23 cellular contexts compared by ENCODE assay signal in genomic region chr9:28610339-28610738, GRCh38.
"Had no signal": no experiment of that assay in that cellular context is flagged by ENCODE, and none has a peak within 500 bp of the region (broad histone marks: within the 10 kb centered on the region; RNA-seq: fewer than 3 reads in every experiment).

No MANE protein-coding gene starts in this region.

- H3K27ac Mint-ChIP-seq: naive thymus-derived CD4-positive, alpha-beta T cell had no signal

- H3K4me3 ChIP-seq: coronary artery, dorsolateral prefrontal cortex, esophagus muscularis mucosa, gastroesophageal sphincter, heart left ventricle, hepatocyte, left lung, lower lobe of right lung had no signal

- ATAC-seq: foreskin keratinocyte; gastroesophageal sphincter; heart left ventricle; left cardiac atrium; left lung; left ventricle myocardium superior; lower lobe of right lung; naive thymus-derived CD4-positive, alpha-beta T cell had no signal

- H3K9me3 ChIP-seq: esophagus muscularis mucosa, gastroesophageal sphincter, heart left ventricle, left lung, lower lobe of right lung had no signal

- H3K36me3 Mint-ChIP-seq: naive thymus-derived CD4-positive, alpha-beta T cell had no signal

- H3K4me1 ChIP-seq: esophagus muscularis mucosa, foreskin keratinocyte, gastroesophageal sphincter, heart left ventricle, left lung, lower lobe of right lung had no signal

- FAIRE-seq: colon, endothelial cell of umbilical vein, frontal cortex, islet of Langerhans, keratinocyte had no signal

- H3K79me2 ChIP-seq: hepatocyte had no signal

- H3K4me3 Mint-ChIP-seq: naive thymus-derived CD4-positive, alpha-beta T cell had no signal

- H3K27me3 Mint-ChIP-seq: naive thymus-derived CD4-positive, alpha-beta T cell had no signal

- H2AFZ ChIP-seq: hepatocyte had no signal

- H3K4me1 Mint-ChIP-seq: naive thymus-derived CD4-positive, alpha-beta T cell had no signal

- H3K27ac ChIP-seq: coronary artery, dorsolateral prefrontal cortex, esophagus muscularis mucosa, foreskin keratinocyte, gastroesophageal sphincter, heart left ventricle, hepatocyte, left lung, lower lobe of right lung had no signal

- DNase-seq: dermis blood vessel endothelial cell; dorsolateral prefrontal cortex; effector CD4-positive, alpha-beta T cell; effector memory CD4-positive, alpha-beta T cell; foreskin keratinocyte; heart left ventricle; hypothalamus; left cardiac atrium; left lung; left ventricle myocardium superior; lower lobe of right lung; mesenchymal stem cell; midbrain; naive thymus-derived CD4-positive, alpha-beta T cell had no signal

- H3K36me3 ChIP-seq: esophagus muscularis mucosa, gastroesophageal sphincter, heart left ventricle, left lung, lower lobe of right lung had no signal

- H3K27me3 ChIP-seq: dorsolateral prefrontal cortex, esophagus muscularis mucosa, foreskin keratinocyte, gastroesophageal sphincter, heart left ventricle, hepatocyte, left lung had no signal

- H3K4me2 ChIP-seq: hepatocyte had no signal
